In the genomic region with DNA sequence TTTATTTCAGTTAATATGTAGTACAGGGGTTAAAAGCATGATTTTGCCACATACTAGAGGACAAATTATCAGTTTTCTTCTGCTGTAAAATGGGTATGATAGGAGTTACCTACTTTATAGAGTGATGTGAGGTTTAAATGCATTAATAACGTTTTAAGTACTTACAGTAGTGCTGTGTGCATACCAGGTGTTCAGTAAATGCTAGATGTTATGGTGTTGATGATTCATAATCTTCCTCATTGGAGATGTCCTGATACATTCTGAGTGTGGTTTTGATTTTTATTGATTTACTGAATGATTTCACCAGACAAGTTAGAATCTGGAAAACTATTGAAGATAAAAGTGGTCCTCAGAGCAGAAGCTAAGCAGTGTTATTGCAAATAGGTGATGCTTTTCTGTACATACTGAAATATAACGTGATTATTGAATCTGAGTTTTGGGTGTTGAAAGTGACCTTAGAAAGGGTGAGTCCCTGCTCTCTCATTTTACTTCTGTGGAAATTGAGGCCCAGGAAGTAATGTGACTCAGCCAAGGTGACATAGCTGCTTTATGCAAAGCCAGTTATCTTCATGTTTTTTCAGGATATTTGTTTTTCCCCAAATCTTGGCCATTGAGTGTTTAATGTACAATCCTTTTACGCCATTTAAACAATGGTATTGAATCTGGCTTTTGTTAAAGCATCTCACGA, we compare ENCODE assay signal across 18 cellular contexts. TPM values are rescaled to one million over a fixed set of nuclear protein-coding genes. Genes with fewer than 3 reads are reported as not detected.
A peak's percentile ranks its signal among the peaks of the same experiment; 100 is the strongest.
DNase-seq lines count a peak whose midpoint lies in the region; ATAC-seq, FAIRE-seq and TF ChIP-seq lines count a peak whose summit lies in the region.
"Had no signal": no experiment of that assay in that cellular context is flagged by ENCODE, and none has a peak within 500 bp of the region (broad histone marks: within the 10 kb centered on the region; RNA-seq: fewer than 3 reads in every experiment).

No MANE protein-coding gene starts in this region.

- H3K36me3 ChIP-seq in SK-N-MC (ENCODE audit: insufficient read depth, low read length), result peaks cover 74% of the 10 kb centered on the region
- peaks cover 0 to 27% (median 11%) of the 10 kb centered on the region in 9 donors for H3K36me3 ChIP-seq in heart left ventricle

- no peak for DNase-seq in activated CD4-positive, alpha-beta T cell treated with anti-CD3 and anti-CD28 coated beads, Interleukin-2, amount 10 ng/mL, durations not matched to agents 24 days and 14 days
- no peak for DNase-seq in activated CD4-positive, alpha-beta T cell treated with anti-CD3 and anti-CD28 coated beads, Interleukin-2, amount 50 U/mL, for 1 hour
- no peak for DNase-seq in D721Med (ENCODE audit: insufficient read length, low spot score)
- DNase-seq in SK-N-MC (ENCODE audit: low read depth, low spot score), result no peak
- DNase-seq in foreskin keratinocyte, result peak in 1 of 2 donors; percentile 32
- DNase-seq in heart left ventricle, result no peak
- no peak for DNase-seq in DMS153 (lab: John Stamatoyannopoulos, UW)
- DNase-seq: 8988T, NCI-H1092 treated with DMSO at 0.1 percent for 48 hours, NCI-H1694, NCI-H2107, NCI-H226, NCI-H526, RPMI8226 had no signal

- H3K27ac Mint-ChIP-seq in activated CD4-positive, alpha-beta T cell treated with anti-CD3 and anti-CD28 coated beads, Interleukin-2, amount 10 ng/mL, durations not matched to agents 24 days and 14 days, result peak overlapping the region; percentile 76

- intact Hi-C loops in activated CD4-positive, alpha-beta T cell treated with anti-CD3 and anti-CD28 coated beads, Interleukin-2, amount 10 ng/mL, durations not matched to agents 24 days and 14 days (cut with micrococcal nuclease), result loop anchor here (5.0 kb wide), 1 partner anchor 55 kb away; a partner anchor contains a TSS
- intact Hi-C loops in heart left ventricle (cut with DNase I), result no loop called here

- 89 to 95% (median 91%) methylated on average over 4 of the region's 4 CpGs for WGBS in heart left ventricle, 4 donors

- H3K9me3 ChIP-seq in SK-N-MC (ENCODE audit: low read depth, low read length) (no peaks in the 10 kb centered on the region), heart left ventricle (no peaks in the 10 kb centered on the region)
- H3K9me3 ChIP-seq: BLaER1 treated with 17β-estradiol and CSF1 and Interleukin-3, amounts not matched to agents 10 nM and 100 nM had no signal

- H3K4me1 ChIP-seq in foreskin keratinocyte, result peaks cover 6% of the 10 kb centered on the region
- no peaks in the 10 kb centered on the region for H3K4me1 ChIP-seq in heart left ventricle
- H3K4me1 ChIP-seq: BLaER1 treated with 17β-estradiol and CSF1 and Interleukin-3, amounts not matched to agents 10 nM and 100 nM had no signal

- peak; percentile 86 for FAIRE-seq in D721Med (lab: Jason Lieb, UNC)
- FAIRE-seq: H1 had no signal

- H3K9me3 Mint-ChIP-seq in activated CD4-positive, alpha-beta T cell treated with anti-CD3 and anti-CD28 coated beads, Interleukin-2, amount 10 ng/mL, durations not matched to agents 24 days and 14 days, result no peaks in the 10 kb centered on the region

- H3K36me3 Mint-ChIP-seq in activated CD4-positive, alpha-beta T cell treated with anti-CD3 and anti-CD28 coated beads, Interleukin-2, amount 10 ng/mL, durations not matched to agents 24 days and 14 days (ENCODE audit: low read depth), result peaks cover 44% of the 10 kb centered on the region

- H3K4me1 Mint-ChIP-seq in activated CD4-positive, alpha-beta T cell treated with anti-CD3 and anti-CD28 coated beads, Interleukin-2, amount 10 ng/mL, durations not matched to agents 24 days and 14 days, result peaks cover 14% of the 10 kb centered on the region

- no peak for TF ChIP-seq POLR2A in GM18505 (IDR thresholded peaks at IDR 0.05; ENCODE audit: borderline replicate concordance, extremely low read depth, insufficient read depth, insufficient read length)
- no peak for TF ChIP-seq POLR2A in heart left ventricle (IDR thresholded peaks at IDR 0.05)

- H3K9ac ChIP-seq in SK-N-MC (ENCODE audit: insufficient read length), result peak overlapping the region; percentile 46
- H3K9ac ChIP-seq: BLaER1 treated with 17β-estradiol and CSF1 and Interleukin-3, amounts not matched to agents 10 nM and 100 nM; KMS-11 had no signal

- ATAC-seq in foreskin keratinocyte (peak; percentile 66), GM18505 (IDR thresholded peaks at IDR 0.05; ENCODE audit: unreplicated experiment) (no peak), heart left ventricle (no peak)

- H3K4me3 ChIP-seq in SK-N-MC (no peak overlapping the region), heart left ventricle (no peak overlapping the region)
- H3K4me3 ChIP-seq: BLaER1 treated with 17β-estradiol and CSF1 and Interleukin-3, amounts not matched to agents 10 nM and 100 nM had no signal

- TF ChIP-seq CTCF in D721Med (IDR thresholded peaks at IDR 0.05; ENCODE audit: insufficient read depth, missing control alignments) (no peak), foreskin keratinocyte (conservative IDR thresholded peaks at IDR 0.05) (no peak), heart left ventricle (IDR thresholded peaks at IDR 0.05) (no peak)

- no peaks in the 10 kb centered on the region for H3K27me3 Mint-ChIP-seq in activated CD4-positive, alpha-beta T cell treated with anti-CD3 and anti-CD28 coated beads, Interleukin-2, amount 10 ng/mL, durations not matched to agents 24 days and 14 days

- H3K27ac ChIP-seq in SK-N-MC (peak overlapping the region; percentile 69), foreskin keratinocyte (no peak overlapping the region), heart left ventricle (no peak overlapping the region)
- H3K27ac ChIP-seq: BLaER1 treated with 17β-estradiol and CSF1 and Interleukin-3, amounts not matched to agents 10 nM and 100 nM; KMS-11 had no signal

- H3K27me3 ChIP-seq in foreskin keratinocyte, result no peaks in the 10 kb centered on the region
- no peaks in the 10 kb centered on the region for H3K27me3 ChIP-seq in heart left ventricle
- H3K27me3 ChIP-seq: BLaER1 treated with 17β-estradiol and CSF1 and Interleukin-3, amounts not matched to agents 10 nM and 100 nM had no signal

- no peak overlapping the region for H3K4me3 Mint-ChIP-seq in activated CD4-positive, alpha-beta T cell treated with anti-CD3 and anti-CD28 coated beads, Interleukin-2, amount 10 ng/mL, durations not matched to agents 24 days and 14 days

RNA-seq across cellular contexts. Expression of a gene that starts 54.7 kb away (rescaled TPM):
- 76.7 and 77.0 TPM in 2 replicates for total RNA-seq in activated CD4-positive, alpha-beta T cell treated with anti-CD3 and anti-CD28 coated beads, Interleukin-2, amount 10 ng/mL, durations not matched to agents 24 days and 14 days
- 47.2 and 66.4 TPM in 2 replicates for total RNA-seq in foreskin keratinocyte
- polyA plus RNA-seq in foreskin keratinocyte, result 39.9 and 54.1 TPM in 2 replicates
- total RNA-seq in heart left ventricle, result 10 to 100 TPM in 2 of 9 donors, 1 to 10 TPM in 7; 6.3 to 10.4 (median 7.3) TPM
- 1 to 10 TPM; 3.6 to 4.2 TPM for polyA plus RNA-seq in heart left ventricle
